Comparison of ENCODE assay signal across 25 cellular contexts in genomic region chr9:69355232-69355631, GRCh38. TPM values are rescaled to one million over a fixed set of nuclear protein-coding genes. Genes with fewer than 3 reads are reported as not detected.
"Had no signal": no experiment of that assay in that cellular context is flagged by ENCODE, and none has a peak within 500 bp of the region (broad histone marks: within the 10 kb centered on the region; RNA-seq: fewer than 3 reads in every experiment).

No MANE protein-coding gene starts in this region.

- H3K27ac ChIP-seq: neutrophil, pancreas, prostate gland, stomach, thoracic aorta, thyroid gland, tibial nerve, upper lobe of left lung, vagina had no signal

- FAIRE-seq: pancreas, small intestine, urothelium cell line had no signal

- H3K4me3 ChIP-seq: pancreas, prostate gland, stomach, thoracic aorta, thyroid gland, tibial nerve, upper lobe of left lung, vagina had no signal

- ATAC-seq: naive thymus-derived CD8-positive, alpha-beta T cell; natural killer cell treated with Interleukin-12 subunit alpha and Interleukin-12 subunit beta and Interleukin-15 and Interleukin-18, amount 100 ng/mL, for 72 hours; pancreas; right cardiac atrium; sciatic nerve; stimulated activated effector memory CD8-positive, alpha-beta T cell treated with anti-CD3 and anti-CD28 coated beads, Interleukin-12 subunit alpha, Interleukin-12 subunit beta, amount 100 ng/mL, for 72 hours; stimulated activated naive B cell treated with anti-CD40 and anti-IgM and Interleukin-4, amounts not matched to agents 10 μg/mL and 1 μg/mL and 100 μg/mL, for 72 hours had no signal

- DNase-seq: naive thymus-derived CD8-positive, alpha-beta T cell; nephron progenitor cell; nucleus accumbens; pancreas; right cardiac atrium; small intestine; stimulated activated CD4-positive, alpha-beta T cell treated with anti-CD3 and anti-CD28 coated beads, Interleukin-15, amount 100 ng/mL, for 24 hours; stimulated activated CD4-positive, alpha-beta T cell treated with anti-CD3 and anti-CD28 coated beads, Interleukin-2, amount 100 ng/mL, for 24 hours; stimulated activated CD4-positive, alpha-beta T cell treated with anti-CD3 and anti-CD28 coated beads, Interleukin-2, amount 100 ng/mL, for 48 hours; stimulated activated CD4-positive, alpha-beta T cell treated with anti-CD3 and anti-CD28 coated beads, Interleukin-4, amount 100 ng/mL, for 24 hours; stimulated activated naive B cell treated with anti-CD40 and anti-IgM and Interleukin-4, amounts not matched to agents 10 μg/mL and 1 μg/mL and 100 μg/mL, for 72 hours; stimulated activated naive CD4-positive, alpha-beta T cell treated with Interleukin-2 at 50 U/mL for 16 hours; stomach; thyroid gland; trophoblast cell; upper lobe of left lung had no signal

- H3K4me1 ChIP-seq: pancreas, tibial nerve, vagina had no signal

- H3K9me3 ChIP-seq: neutrophil, pancreas, prostate gland, stomach, thoracic aorta, thyroid gland, tibial nerve, upper lobe of left lung, vagina had no signal

- H3K27me3 ChIP-seq: neutrophil, pancreas, stomach, thyroid gland, tibial nerve, upper lobe of left lung, vagina had no signal

- H3K36me3 ChIP-seq: neutrophil, pancreas, prostate gland, stomach, thoracic aorta, thyroid gland, tibial nerve, upper lobe of left lung, vagina had no signal

RNA-seq across cellular contexts. Expression of gene ENTREP1, which starts 30.2 kb away (rescaled TPM):
- total RNA-seq: naive thymus-derived CD8-positive, alpha-beta T cell; natural killer cell treated with Interleukin-12 subunit alpha and Interleukin-12 subunit beta and Interleukin-15 and Interleukin-18, amount 100 ng/mL, for 72 hours had no signal
- polyA plus RNA-seq: naive thymus-derived CD8-positive, alpha-beta T cell had no signal
